ENCODE assay signal across 11 cellular contexts in genomic region chr1:95287078-95287477, GRCh38. TPM values are rescaled to one million over a fixed set of nuclear protein-coding genes. Genes with fewer than 3 reads are reported as not detected.
DNase-seq lines count a peak whose midpoint lies in the region; TF ChIP-seq lines count a peak whose summit lies in the region.
"Had no signal": no experiment of that assay in that cellular context is flagged by ENCODE, and none has a peak within 500 bp of the region (broad histone marks: within the 10 kb centered on the region; RNA-seq: fewer than 3 reads in every experiment).

No MANE protein-coding gene starts in this region.

- H3K27me3 ChIP-seq in neural cell (ENCODE audit: insufficient read depth, low read depth, low read length), result no peaks in the 10 kb centered on the region
- H3K27me3 ChIP-seq: spleen, tibial artery had no signal

- peak; percentile 65 for TF ChIP-seq RAD21 in neural cell (conservative IDR thresholded peaks at IDR 0.05)

- H3K4me3 ChIP-seq in neural cell (ENCODE audit: low read length), result no peak overlapping the region
- H3K4me3 ChIP-seq: spleen, tibial artery had no signal

- no peaks in the 10 kb centered on the region for H3F3A ChIP-seq in neural cell (ENCODE audit: insufficient read depth, low read length, poor library complexity, severe bottlenecking)

- no peaks in the 10 kb centered on the region for H3K9me3 ChIP-seq in neural cell (ENCODE audit: low read length)
- H3K9me3 ChIP-seq: spleen, tibial artery had no signal

- peak; percentile 2 for DNase-seq in NCI-H1436 (lab: John Stamatoyannopoulos, UW)
- DNase-seq in NCI-H1436 treated with DMSO at 0.1 percent for 48 hours (lab: John Stamatoyannopoulos, UW), result no peak
- DNase-seq in NCI-H1105 treated with DMSO at 0.1 percent for 48 hours (lab: John Stamatoyannopoulos, UW), result peak; percentile 41
- no peak for DNase-seq in AG08396 (ENCODE audit: low spot score)
- no peak for DNase-seq in activated CD8-positive, alpha-beta memory T cell treated with anti-CD3 and anti-CD28 coated beads, Interleukin-2, amount 50 U/mL, for 4 hours
- no peak for DNase-seq in activated gamma-delta T cell treated with Interleukin-2 at 50 U/mL for 16 hours
- DNase-seq: foreskin fibroblast, spleen, tibial artery had no signal

- TF ChIP-seq EP300 in neural cell (conservative IDR thresholded peaks at IDR 0.05; ENCODE audit: poor library complexity, severe bottlenecking), result no peak

- no peak overlapping the region for H2AFZ ChIP-seq in neural cell (ENCODE audit: low read depth, low read length)

- no peaks in the 10 kb centered on the region for H3K36me3 ChIP-seq in neural cell (ENCODE audit: insufficient read depth, low read length)
- H3K36me3 ChIP-seq: spleen, tibial artery had no signal

- no peak overlapping the region for H3K9ac ChIP-seq in neural cell (ENCODE audit: low read length)

- H3K27ac ChIP-seq in VCaP (peak overlapping the region; percentile 58), neural cell (ENCODE audit: low read length) (no peak overlapping the region)
- H3K27ac ChIP-seq: spleen, tibial artery had no signal

- H3K79me2 ChIP-seq in neural cell (replicated peaks; ENCODE audit: insufficient read depth, low read length), result no peaks in the 10 kb centered on the region

- no peak overlapping the region for H3K4me2 ChIP-seq in neural cell (ENCODE audit: low read length)

- H3K9me2 ChIP-seq in neural cell (ENCODE audit: insufficient read depth, low read length), result no peaks in the 10 kb centered on the region

- H4K20me1 ChIP-seq in neural cell (ENCODE audit: insufficient read depth), result no peaks in the 10 kb centered on the region

- TF ChIP-seq CTCF in VCaP (conservative IDR thresholded peaks at IDR 0.05) (peak; percentile 41), neural cell (IDR thresholded peaks at IDR 0.05; ENCODE audit: poor library complexity, severe bottlenecking) (peak; percentile 50)

TF ChIP-seq in neural cell, 6 proteins besides CTCF, POLR2A, EP300 and RAD21:
- TF ChIP-seq SMC3 (conservative IDR thresholded peaks at IDR 0.05; ENCODE audit: poor library complexity) (peak; percentile 47), MXI1 (conservative IDR thresholded peaks at IDR 0.05; ENCODE audit: poor library complexity, severe bottlenecking) (no peak)

RNA-seq across cellular contexts. Expression of gene RWDD3, which starts 53.1 kb away (rescaled TPM):
- 34.4 and 41.1 TPM in 2 replicates for polyA plus RNA-seq in neural cell
- 21.8 and 24.1 TPM in 2 replicates for polyA minus RNA-seq in neural cell

Comparison
In these comparisons a context has a peak if more than half of its experiments do, and no peak if none do; other contexts are left out.
1. DNase-seq: peak in NCI-H1436 (single experiment) and NCI-H1105 treated with DMSO at 0.1 percent for 48 hours (single experiment); none in NCI-H1436 treated with DMSO at 0.1 percent for 48 hours (single experiment), AG08396 (single experiment), activated CD8-positive, alpha-beta memory T cell treated with anti-CD3 and anti-CD28 coated beads, Interleukin-2, amount 50 U/mL, for 4 hours (single experiment) and activated gamma-delta T cell treated with Interleukin-2 at 50 U/mL for 16 hours (single experiment).